7 cellular contexts compared by ENCODE assay signal in the genomic region with DNA sequence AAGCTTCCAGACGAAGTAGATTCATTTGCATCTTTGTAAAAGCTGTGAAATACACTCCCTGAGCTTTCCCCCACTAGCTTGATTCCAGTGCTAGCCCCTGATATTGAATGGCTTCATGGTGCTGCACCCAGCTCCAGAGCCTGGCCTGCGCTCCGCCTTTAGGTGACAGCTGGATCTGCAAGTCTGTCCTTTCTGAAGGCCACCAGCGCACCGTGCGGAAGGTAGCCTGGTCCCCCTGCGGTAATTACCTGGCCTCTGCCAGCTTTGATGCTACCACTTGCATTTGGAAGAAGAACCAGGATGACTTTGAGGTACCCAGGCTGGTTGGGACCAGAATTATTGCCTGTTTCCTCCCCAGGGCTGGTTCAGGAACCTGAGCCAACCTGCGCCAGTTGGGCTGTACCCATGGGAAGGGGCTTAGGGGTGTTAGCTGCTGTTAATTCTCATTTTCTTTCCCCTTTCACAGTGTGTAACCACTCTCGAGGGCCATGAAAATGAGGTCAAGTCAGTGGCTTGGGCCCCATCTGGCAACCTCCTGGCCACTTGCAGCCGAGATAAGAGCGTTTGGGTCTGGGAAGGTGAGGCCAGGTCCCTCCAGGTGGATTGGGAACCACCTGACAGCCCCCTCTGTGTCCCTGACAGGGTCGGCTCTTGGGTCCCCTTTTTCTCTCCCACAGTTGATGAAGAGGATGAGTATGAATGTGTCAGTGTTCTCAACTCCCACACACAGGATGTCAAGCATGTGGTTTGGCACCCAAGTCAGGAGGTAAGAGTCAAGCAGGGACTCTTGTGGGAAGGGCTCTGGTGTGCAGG. TPM values are rescaled to one million over a fixed set of nuclear protein-coding genes. Genes with fewer than 3 reads are reported as not detected.
DNase-seq lines count a peak whose midpoint lies in the region; ATAC-seq and TF ChIP-seq lines count a peak whose summit lies in the region.

No MANE protein-coding gene starts in this region.

- H3K9me2 ChIP-seq in Loucy (replicated peaks; ENCODE audit: low read depth, low read length) = no peaks in the 10 kb centered on the region

- H3K4me2 ChIP-seq in Loucy (ENCODE audit: low read depth, low read length, poor library complexity, severe bottlenecking) (peak overlapping the region; percentile 84), neural progenitor cell (peak overlapping the region; percentile 72)

- H3K79me2 ChIP-seq in Loucy (ENCODE audit: insufficient read depth, low read length) = peaks cover 62% of the 10 kb centered on the region
- H3K79me2 ChIP-seq in neural progenitor cell (ENCODE audit: low read depth) = peaks cover 40% of the 10 kb centered on the region

- peaks cover 17% of the 10 kb centered on the region for H3K4me1 Mint-ChIP-seq in neural progenitor cell

- no peak for ATAC-seq in GM19463 (IDR thresholded peaks at IDR 0.05; ENCODE audit: unreplicated experiment)
- no peak for ATAC-seq in esophagus mucosa

- H3K9ac ChIP-seq in Loucy (ENCODE audit: low read depth, low read length, poor library complexity, severe bottlenecking) = peak overlapping the region; percentile 89
- H3K9ac ChIP-seq in neural progenitor cell = no peak overlapping the region

- no peaks in the 10 kb centered on the region for H3F3A ChIP-seq in Loucy (ENCODE audit: low read depth)
- H3F3A ChIP-seq in neural progenitor cell (ENCODE audit: low read depth) = peaks cover 28% of the 10 kb centered on the region

- H3K27me3 ChIP-seq in Loucy (ENCODE audit: insufficient read depth, low read length, poor library complexity, severe bottlenecking) = no peaks in the 10 kb centered on the region
- H3K27me3 ChIP-seq in ectodermal cell (ENCODE audit: control insufficient read depth, insufficient read depth, low read length, poor library complexity, severe bottlenecking) = no peaks in the 10 kb centered on the region
- H3K27me3 ChIP-seq in neural progenitor cell = no peaks in the 10 kb centered on the region

- H3K36me3 Mint-ChIP-seq in neural progenitor cell = peaks cover 12% of the 10 kb centered on the region

- no peak overlapping the region for H2AFZ ChIP-seq in Loucy (ENCODE audit: low read length)
- no peak overlapping the region for H2AFZ ChIP-seq in neural progenitor cell (replicated peaks)

- peaks cover 24% of the 10 kb centered on the region for H3K4me1 ChIP-seq in Loucy (ENCODE audit: insufficient read depth, low read length, poor library complexity, severe bottlenecking)
- peaks cover 7% of the 10 kb centered on the region for H3K4me1 ChIP-seq in ectodermal cell (ENCODE audit: control insufficient read depth, insufficient read depth, low read length)
- peaks cover 6% of the 10 kb centered on the region for H3K4me1 ChIP-seq in neural progenitor cell

- DNase-seq in GM10248 (ENCODE audit: extremely low spot score) = peak; percentile 45
- peak; percentile 22 to 28 for DNase-seq in activated CD4-positive, alpha-beta T cell treated with anti-CD3 and anti-CD28 coated beads for 4 hours
- peak; percentile 62 for DNase-seq in neural progenitor cell (ENCODE audit: low spot score)

- H3K27ac Mint-ChIP-seq in neural progenitor cell = no peak overlapping the region

- H3K4me3 ChIP-seq in Loucy (ENCODE audit: low read length, poor library complexity, severe bottlenecking) (peak overlapping the region; percentile 94), ectodermal cell (ENCODE audit: insufficient read depth, low read depth, low read length) (peak overlapping the region; percentile 97), neural progenitor cell (peak overlapping the region; percentile 79)

- no peaks in the 10 kb centered on the region for H3K9me3 ChIP-seq in Loucy (ENCODE audit: insufficient read depth, low read depth, low read length)
- H3K9me3 ChIP-seq in ectodermal cell (ENCODE audit: control insufficient read depth, low read length) = no peaks in the 10 kb centered on the region
- no peaks in the 10 kb centered on the region for H3K9me3 ChIP-seq in neural progenitor cell (ENCODE audit: low read depth)

- peak overlapping the region; percentile 99 for H3K4me3 Mint-ChIP-seq in neural progenitor cell

- no peaks in the 10 kb centered on the region for H3K9me3 Mint-ChIP-seq in neural progenitor cell

- H3K27ac ChIP-seq in ectodermal cell (ENCODE audit: insufficient read depth, low read depth, low read length, poor library complexity, severe bottlenecking) (no peak overlapping the region), neural progenitor cell (no peak overlapping the region)

- H3K36me3 ChIP-seq in Loucy (ENCODE audit: insufficient read depth, low read length) (peaks cover 24% of the 10 kb centered on the region; the same call in 1 of the 2 replicates), ectodermal cell (ENCODE audit: control insufficient read depth, insufficient read depth, low read length) (peaks cover 20% of the 10 kb centered on the region), neural progenitor cell (no peaks in the 10 kb centered on the region)

- H3K27me3 Mint-ChIP-seq in neural progenitor cell (ENCODE audit: insufficient read depth, low read depth) = peaks cover 8% of the 10 kb centered on the region

- H4K20me1 ChIP-seq in Loucy (ENCODE audit: insufficient read depth, low read length, poor library complexity, severe bottlenecking) (peaks cover 54% of the 10 kb centered on the region), neural progenitor cell (ENCODE audit: low read depth) (peaks cover 38% of the 10 kb centered on the region)

- POLR2A ChIA-PET in GM10248 (lab: Yijun Ruan, JAX) = interaction anchor here (0.6 kb wide), 1 partner anchor 440 kb away, joined by 7 read pairs; no protein-coding TSS in a partner anchor

- CTCF ChIA-PET in GM10248 (lab: Yijun Ruan, JAX) = interaction anchor here (0.8 to 1.6 kb wide), 9 partner anchors 13 to 275 kb away, joined by 3 to 9 read pairs (median 3); partner anchors contain the start of genes ANKRD36C and ASTL

- WGBS in ectodermal cell, 2 experiments = 80 to 82% methylated on average over 12 of the region's 12 CpGs

- peak; percentile 43 for TF ChIP-seq CTCF in GM10248 (IDR thresholded peaks at IDR 0.05; ENCODE audit: control extremely low read depth, extremely low read depth, low read depth, missing control alignments)
- peak; percentile 66 for TF ChIP-seq CTCF in Loucy (conservative IDR thresholded peaks at IDR 0.05; ENCODE audit: low read length)
- TF ChIP-seq CTCF in neural progenitor cell (IDR thresholded peaks at IDR 0.05) = peak; percentile 49

RNA-seq across cellular contexts. Expression of gene CIAO1, which starts 1.3 kb away (rescaled TPM):
- polyA plus RNA-seq in ectodermal cell (2013, experiment 1 of 4) = 74.0 TPM
- polyA plus RNA-seq in ectodermal cell (2013, experiment 2 of 4) = 69.8 TPM
- polyA plus RNA-seq in ectodermal cell (2013, experiment 3 of 4) = 61.0 TPM
- 65.4 TPM for polyA plus RNA-seq in ectodermal cell (2013, experiment 4 of 4)
- 55.9 and 106 TPM in 2 replicates for total RNA-seq in neural progenitor cell (ENCODE audit: low replicate concordance)
- total RNA-seq in esophagus mucosa = 43.2 TPM

RNA-seq across cellular contexts. Expression of gene TMEM127, which starts 1.6 kb away (rescaled TPM):
- 35.5 TPM for polyA plus RNA-seq in ectodermal cell (2013, experiment 1 of 4)
- 36.0 TPM for polyA plus RNA-seq in ectodermal cell (2013, experiment 2 of 4)
- 20.0 TPM for polyA plus RNA-seq in ectodermal cell (2013, experiment 3 of 4)
- polyA plus RNA-seq in ectodermal cell (2013, experiment 4 of 4) = 22.0 TPM
- total RNA-seq in neural progenitor cell (ENCODE audit: low replicate concordance) (9.1 and 16.1 TPM in 2 replicates), esophagus mucosa (34.3 TPM)

RNA-seq across cellular contexts. Expression of gene SNRNP200, which starts 38.0 kb away (rescaled TPM):
- polyA plus RNA-seq in ectodermal cell (2013, experiment 1 of 4) = 236 TPM
- 257 TPM for polyA plus RNA-seq in ectodermal cell (2013, experiment 2 of 4)
- polyA plus RNA-seq in ectodermal cell (2013, experiment 3 of 4) = 191 TPM
- 200 TPM for polyA plus RNA-seq in ectodermal cell (2013, experiment 4 of 4)
- total RNA-seq in neural progenitor cell (ENCODE audit: low replicate concordance) (94.3 and 128 TPM in 2 replicates), esophagus mucosa (66.6 TPM)

RNA-seq across cellular contexts. Expression of gene ITPRIPL1, which starts 57.8 kb away (rescaled TPM):
- polyA plus RNA-seq in ectodermal cell (2013, experiment 1 of 4) = 6.0 TPM
- polyA plus RNA-seq in ectodermal cell (2013, experiment 2 of 4) = 6.3 TPM
- polyA plus RNA-seq in ectodermal cell (2013, experiment 3 of 4) = 4.5 TPM
- polyA plus RNA-seq in ectodermal cell (2013, experiment 4 of 4) = 4.7 TPM
- total RNA-seq in neural progenitor cell (ENCODE audit: low replicate concordance) = 4.3 and 4.9 TPM in 2 replicates
- total RNA-seq in esophagus mucosa = 1.8 TPM

RNA-seq across cellular contexts. Expression of gene STARD7, which starts 58.7 kb away (rescaled TPM):
- polyA plus RNA-seq in ectodermal cell (2013, experiment 1 of 4) = 156 TPM
- polyA plus RNA-seq in ectodermal cell (2013, experiment 2 of 4) = 155 TPM
- polyA plus RNA-seq in ectodermal cell (2013, experiment 3 of 4) = 115 TPM
- 118 TPM for polyA plus RNA-seq in ectodermal cell (2013, experiment 4 of 4)
- total RNA-seq in neural progenitor cell (ENCODE audit: low replicate concordance) (162 and 179 TPM in 2 replicates), esophagus mucosa (66.1 TPM)
